ENCODE assay signal across 8 cellular contexts in the genomic region with DNA sequence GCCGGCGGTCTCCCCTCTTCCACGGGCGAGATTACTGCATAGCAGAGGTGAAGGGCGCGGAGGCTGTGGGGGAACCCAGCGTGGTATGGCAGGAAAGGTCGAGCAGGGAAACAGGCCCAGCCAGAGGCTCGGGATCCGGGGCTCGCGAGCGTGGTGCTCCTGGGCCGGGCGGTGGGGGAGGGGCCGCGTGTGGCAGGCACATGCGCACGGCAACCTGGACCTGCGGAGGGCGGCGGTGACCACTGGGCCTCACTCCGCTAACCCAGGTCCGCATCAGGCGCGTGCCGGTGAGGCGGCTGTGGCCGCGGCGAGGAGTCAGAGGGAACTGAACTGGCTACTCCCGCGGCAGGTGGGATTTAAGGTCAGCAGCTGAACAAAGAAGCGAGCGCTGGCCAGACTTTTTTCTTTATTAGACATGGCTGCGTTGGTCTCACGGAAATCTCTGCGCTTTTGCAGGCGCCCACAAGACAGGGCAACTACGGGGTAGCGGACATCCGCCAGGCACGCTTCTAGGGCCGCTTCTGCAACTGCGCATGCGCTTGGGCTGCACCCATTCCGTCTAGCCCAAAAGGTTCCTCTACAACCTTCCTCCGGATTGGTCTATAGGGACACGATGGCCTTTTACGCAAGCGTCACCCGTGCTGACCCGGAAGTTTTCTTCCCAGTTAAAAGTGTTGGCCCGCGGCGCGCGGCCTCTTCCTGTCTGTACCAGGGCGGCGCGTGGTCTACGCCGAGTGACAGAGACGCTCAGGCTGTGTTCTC. TPM values are rescaled to one million over a fixed set of nuclear protein-coding genes. Genes with fewer than 3 reads are reported as not detected.
A peak's percentile ranks its signal among the peaks of the same experiment; 100 is the strongest.
DNase-seq lines count a peak whose midpoint lies in the region; ATAC-seq and TF ChIP-seq lines count a peak whose summit lies in the region.

A gene (plus strand): TSS at position 694 of the 762 bp plus-strand sequence. CDS start 869 bp downstream, outside the sequence.

- H3K9me3 ChIP-seq in T-helper 17 cell (ENCODE audit: control insufficient read depth, low read length, poor library complexity, severe bottlenecking), result no peaks in the 10 kb centered on the region
- no peaks in the 10 kb centered on the region for H3K9me3 ChIP-seq in prostate gland

- H3K36me3 ChIP-seq in prostate gland (no peaks in the 10 kb centered on the region), urinary bladder (ENCODE audit: insufficient read depth) (no peaks in the 10 kb centered on the region)

- no peaks in the 10 kb centered on the region for H3K27me3 ChIP-seq in prostate gland (replicated peaks; ENCODE audit: insufficient read depth)

- WGBS in prostate gland, result under 1% methylated on average over 58 of the region's 64 CpGs
- WGBS in urinary bladder, result under 1% methylated on average over 64 of the region's 64 CpGs

- ATAC-seq in HG02885 (IDR thresholded peaks at IDR 0.05; ENCODE audit: poor library complexity, unreplicated experiment) (peak; percentile 89), T-helper 17 cell (peak; percentile 92), left ventricle myocardium superior (peak; percentile 95)

- intact Hi-C loops in left ventricle myocardium superior (cut with micrococcal nuclease), result no loop called here
- intact Hi-C loops in prostate gland (cut with DNase I), result no loop called here

- peak within 1 kb of the TSS; percentile 92 to 94 for H3K27ac ChIP-seq in prostate gland
- H3K27ac ChIP-seq in urinary bladder (ENCODE audit: low read depth), result peak within 1 kb of the TSS; percentile 99

- H3K4me1 Mint-ChIP-seq in T-helper 17 cell, result peaks cover 27% of the 10 kb centered on the region

- DNase-seq in NCI-H1694 treated with DMSO at 0.1 percent for 48 hours (lab: John Stamatoyannopoulos, UW) (peak; percentile 98), T-helper 17 cell (peak; percentile 89 to 93 (median 90)), amygdala (lab: John Stamatoyannopoulos, UW) (peak; percentile 68 to 98 (median 94)), left ventricle myocardium superior (peak; percentile 96), prostate gland (ENCODE audit: low spot score) (peak; percentile 95)

- H3K4me1 ChIP-seq in prostate gland (replicated peaks), result peaks cover 10% of the 10 kb centered on the region
- peaks cover 2% of the 10 kb centered on the region for H3K4me1 ChIP-seq in urinary bladder (ENCODE audit: insufficient read depth)

- TF ChIP-seq CTCF in prostate gland (IDR thresholded peaks at IDR 0.05), result peak in 2 of 4 experiments; percentile 7 to 12

- H3K36me3 Mint-ChIP-seq in T-helper 17 cell (ENCODE audit: low read depth), result peaks cover 2% of the 10 kb centered on the region

- H3K27me3 Mint-ChIP-seq in T-helper 17 cell, result no peaks in the 10 kb centered on the region

- peak; percentile 97 for TF ChIP-seq POLR2A in GM15510 (IDR thresholded peaks at IDR 0.05; ENCODE audit: borderline replicate concordance, extremely low read depth, insufficient read length)
- peak; percentile 36 for TF ChIP-seq POLR2A in prostate gland (IDR thresholded peaks at IDR 0.05)

- H3K4me3 Mint-ChIP-seq in T-helper 17 cell, result peak within 1 kb of the TSS; percentile 90

- H3K4me3 ChIP-seq in prostate gland (peak within 1 kb of the TSS; percentile 53 to 67), urinary bladder (ENCODE audit: low read depth, low read length) (peak within 1 kb of the TSS; percentile 78)

- H3K27ac Mint-ChIP-seq in T-helper 17 cell, result peak within 1 kb of the TSS; percentile 95

RNA-seq across cellular contexts. Expression of the gene that starts here (rescaled TPM):
- 1,000 to 10,000 TPM; 1,065 to 1,239 TPM for total RNA-seq in T-helper 17 cell
- total RNA-seq in left ventricle myocardium superior, result 483 TPM
- 1,000 to 10,000 TPM; 1,184 to 2,289 TPM for total RNA-seq in prostate gland
- total RNA-seq in urinary bladder, result 1,214 TPM
- polyA plus RNA-seq in urinary bladder, result 1,879 TPM

Comparison
In these comparisons a context has a peak if more than half of its experiments do, and no peak if none do; other contexts are left out.
1. Peak in every context shown above with its lines: DNase-seq, ATAC-seq, H3K4me3 ChIP-seq and H3K27ac ChIP-seq.